Comparison of ENCODE assay signal across 1 cellular context in the genomic region with DNA sequence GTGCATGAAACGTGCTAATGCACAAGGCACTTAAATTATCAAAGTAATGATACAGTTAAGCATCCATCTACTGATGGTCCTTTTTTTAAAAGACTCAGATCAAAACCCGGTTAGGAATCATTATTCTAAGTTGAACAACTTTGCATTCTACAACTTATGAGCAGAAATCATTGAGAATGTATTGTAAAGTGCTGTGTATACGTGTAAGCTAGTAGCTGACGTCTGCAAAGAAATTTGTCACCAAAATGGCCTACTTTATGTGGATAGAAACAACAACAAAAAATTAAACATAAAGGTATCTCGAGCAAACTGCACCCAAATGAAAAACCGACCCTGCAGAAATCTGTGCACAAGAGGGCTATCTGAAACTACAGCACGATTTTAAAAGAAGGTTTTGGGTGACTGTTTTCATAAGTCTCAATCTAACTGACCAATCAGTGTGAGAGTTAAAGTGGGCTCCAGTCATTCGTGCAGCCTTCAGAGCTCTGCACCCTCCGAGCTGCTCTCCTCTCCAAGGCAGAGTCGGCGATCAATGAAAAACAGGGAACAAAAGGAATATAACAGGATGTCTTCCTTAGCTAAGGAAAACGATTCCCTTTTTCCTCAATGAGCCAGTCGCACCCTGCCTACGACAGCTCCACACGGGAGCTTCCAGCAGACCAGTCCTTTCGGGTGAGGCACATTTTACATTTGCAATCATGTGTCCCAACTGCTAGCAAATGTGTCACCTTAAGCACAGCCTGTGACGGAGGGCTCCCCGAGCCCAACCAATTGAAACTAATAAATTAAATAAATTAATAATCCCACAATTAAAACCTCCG.
A peak's percentile ranks its signal among the peaks of the same experiment; 100 is the strongest.
TF ChIP-seq lines count a peak whose summit lies in the region.

No MANE protein-coding gene starts in this region.

TF ChIP-seq in GM12878, 131 proteins besides CTCF, POLR2A, EP300 and RAD21 (continued from another document):
- TF ChIP-seq FOXM1 (IDR thresholded peaks at IDR 0.05; ENCODE audit: low read depth, low read length) (0 out of 2 replicates have a peak, but pooled peaks have one; percentile 2), ZBED1 (IDR thresholded peaks at IDR 0.05; ENCODE audit: borderline replicate concordance) (0 out of 2 replicates have a peak, but pooled peaks have one; percentile 20), RELA (IDR thresholded peaks at IDR 0.05; ENCODE audit: borderline replicate concordance, partially characterized antibody) (no peak), POLR2AphosphoS5 (IDR thresholded peaks at IDR 0.05; ENCODE audit: low read length) (peak; percentile 48; the same call in 1 of the 2 replicates), KAT2A (conservative IDR thresholded peaks at IDR 0.05; ENCODE audit: control insufficient read depth, low read depth, low read length) (no peak), TAF1 (IDR thresholded peaks at IDR 0.05; ENCODE audit: borderline replicate concordance, low read depth, low read length) (0 out of 2 replicates have a peak, but pooled peaks have one; percentile 41), SIN3A (IDR thresholded peaks at IDR 0.05; ENCODE audit: low read depth, low read length) (no peak), POLR2AphosphoS2 (IDR thresholded peaks at IDR 0.05; ENCODE audit: low read depth, low read length) (no peak), ZBTB4 (CRISPR knock-in tag; IDR thresholded peaks at IDR 0.05) (no peak), GABPA (IDR thresholded peaks at IDR 0.05; ENCODE audit: low read depth) (no peak), PBX3 (IDR thresholded peaks at IDR 0.05; ENCODE audit: insufficient replicate concordance, low read depth, low read length) (no peak)
- TF ChIP-seq, protein P1, sequence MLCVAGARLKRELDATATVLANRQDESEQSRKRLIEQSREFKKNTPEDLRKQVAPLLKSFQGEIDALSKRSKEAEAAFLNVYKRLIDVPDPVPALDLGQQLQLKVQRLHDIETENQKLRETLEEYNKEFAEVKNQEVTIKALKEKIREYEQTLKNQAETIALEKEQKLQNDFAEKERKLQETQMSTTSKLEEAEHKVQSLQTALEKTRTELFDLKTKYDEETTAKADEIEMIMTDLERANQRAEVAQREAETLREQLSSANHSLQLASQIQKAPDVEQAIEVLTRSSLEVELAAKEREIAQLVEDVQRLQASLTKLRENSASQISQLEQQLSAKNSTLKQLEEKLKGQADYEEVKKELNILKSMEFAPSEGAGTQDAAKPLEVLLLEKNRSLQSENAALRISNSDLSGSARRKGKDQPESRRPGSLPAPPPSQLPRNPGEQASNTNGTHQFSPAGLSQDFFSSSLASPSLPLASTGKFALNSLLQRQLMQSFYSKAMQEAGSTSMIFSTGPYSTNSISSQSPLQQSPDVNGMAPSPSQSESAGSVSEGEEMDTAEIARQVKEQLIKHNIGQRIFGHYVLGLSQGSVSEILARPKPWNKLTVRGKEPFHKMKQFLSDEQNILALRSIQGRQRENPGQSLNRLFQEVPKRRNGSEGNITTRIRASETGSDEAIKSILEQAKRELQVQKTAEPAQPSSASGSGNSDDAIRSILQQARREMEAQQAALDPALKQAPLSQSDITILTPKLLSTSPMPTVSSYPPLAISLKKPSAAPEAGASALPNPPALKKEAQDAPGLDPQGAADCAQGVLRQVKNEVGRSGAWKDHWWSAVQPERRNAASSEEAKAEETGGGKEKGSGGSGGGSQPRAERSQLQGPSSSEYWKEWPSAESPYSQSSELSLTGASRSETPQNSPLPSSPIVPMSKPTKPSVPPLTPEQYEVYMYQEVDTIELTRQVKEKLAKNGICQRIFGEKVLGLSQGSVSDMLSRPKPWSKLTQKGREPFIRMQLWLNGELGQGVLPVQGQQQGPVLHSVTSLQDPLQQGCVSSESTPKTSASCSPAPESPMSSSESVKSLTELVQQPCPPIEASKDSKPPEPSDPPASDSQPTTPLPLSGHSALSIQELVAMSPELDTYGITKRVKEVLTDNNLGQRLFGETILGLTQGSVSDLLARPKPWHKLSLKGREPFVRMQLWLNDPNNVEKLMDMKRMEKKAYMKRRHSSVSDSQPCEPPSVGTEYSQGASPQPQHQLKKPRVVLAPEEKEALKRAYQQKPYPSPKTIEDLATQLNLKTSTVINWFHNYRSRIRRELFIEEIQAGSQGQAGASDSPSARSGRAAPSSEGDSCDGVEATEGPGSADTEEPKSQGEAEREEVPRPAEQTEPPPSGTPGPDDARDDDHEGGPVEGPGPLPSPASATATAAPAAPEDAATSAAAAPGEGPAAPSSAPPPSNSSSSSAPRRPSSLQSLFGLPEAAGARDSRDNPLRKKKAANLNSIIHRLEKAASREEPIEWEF (IDR thresholded peaks at IDR 0.05; ENCODE audit: insufficient replicate concordance, low read depth, low read length): no peak
- TF ChIP-seq, protein P2, sequence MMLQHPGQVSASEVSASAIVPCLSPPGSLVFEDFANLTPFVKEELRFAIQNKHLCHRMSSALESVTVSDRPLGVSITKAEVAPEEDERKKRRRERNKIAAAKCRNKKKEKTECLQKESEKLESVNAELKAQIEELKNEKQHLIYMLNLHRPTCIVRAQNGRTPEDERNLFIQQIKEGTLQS (IDR thresholded peaks at IDR 0.05; ENCODE audit: borderline replicate concordance, extremely low read depth, low read depth, low read length): no peak
